Comparison of ENCODE assay signal across 8 cellular contexts in the genomic region with DNA sequence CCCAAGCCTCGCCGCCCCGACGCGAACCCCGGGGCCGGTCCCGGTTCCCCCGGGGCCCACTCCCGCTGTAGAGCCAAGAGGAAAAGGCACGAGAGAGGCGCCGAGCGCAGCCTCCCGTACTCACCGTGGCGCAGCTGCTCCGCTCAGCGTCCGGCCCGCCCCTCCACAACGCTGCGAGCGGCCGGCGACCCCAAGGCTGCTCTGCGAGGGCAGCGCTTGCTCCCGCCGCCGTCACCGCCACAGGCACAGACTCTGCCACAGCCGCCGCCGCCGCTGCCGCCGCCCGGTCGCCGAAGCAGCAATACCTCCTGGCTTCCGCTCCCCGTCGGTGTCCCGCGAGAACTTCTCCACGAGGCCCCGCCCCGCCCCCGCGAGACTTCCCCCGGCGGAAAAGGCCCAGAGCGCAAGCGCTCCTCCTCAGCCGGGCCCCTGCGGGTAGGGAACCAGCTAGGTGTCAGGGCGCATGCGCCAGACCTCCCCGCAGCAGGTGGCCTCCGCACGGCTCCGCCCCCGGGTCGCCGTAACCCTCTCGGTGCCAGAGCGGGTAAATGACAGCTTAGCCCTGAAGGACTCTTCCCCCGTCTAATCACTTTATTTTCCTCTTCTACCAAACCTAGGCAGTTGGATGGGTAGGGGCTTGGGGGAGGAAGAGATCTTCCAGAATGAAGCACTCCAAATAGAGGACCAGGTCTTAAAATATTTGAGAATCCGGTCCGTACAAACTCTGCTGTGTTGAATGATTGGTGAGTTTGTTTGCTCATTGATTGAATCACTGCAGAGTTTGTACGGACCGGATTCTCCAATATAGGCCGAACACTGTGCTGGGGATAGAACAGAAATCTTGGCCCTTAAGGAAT.
A peak's percentile ranks its signal among the peaks of the same experiment; 100 is the strongest.
DNase-seq lines count a peak whose midpoint lies in the region; ATAC-seq and TF ChIP-seq lines count a peak whose summit lies in the region.

TSS of gene GRB2 (minus strand) at position 314 of the 857 bp plus-strand sequence. CDS start 12,050 bp downstream, outside the sequence.

- ATAC-seq in HG02588 (IDR thresholded peaks at IDR 0.05; ENCODE audit: unreplicated experiment) = peak; percentile 75
- ATAC-seq in SK-N-SH treated with all-trans-retinoic acid at 6 μM for 48 hours = peak; percentile 88

- H3K4me3 Mint-ChIP-seq in activated naive CD4-positive, alpha-beta T cell treated with anti-CD3 and anti-CD28 coated beads, Interleukin-2, amount 50 U/mL, for 24 hours = peak within 1 kb of the TSS; percentile 95

- no peaks in the 10 kb centered on the region for H3K27me3 Mint-ChIP-seq in activated naive CD4-positive, alpha-beta T cell treated with anti-CD3 and anti-CD28 coated beads, Interleukin-2, amount 50 U/mL, for 24 hours

- H3K36me3 Mint-ChIP-seq in activated naive CD4-positive, alpha-beta T cell treated with anti-CD3 and anti-CD28 coated beads, Interleukin-2, amount 50 U/mL, for 24 hours = peaks cover 3% of the 10 kb centered on the region

- H3K4me1 Mint-ChIP-seq in activated naive CD4-positive, alpha-beta T cell treated with anti-CD3 and anti-CD28 coated beads, Interleukin-2, amount 50 U/mL, for 24 hours = peaks cover 43% of the 10 kb centered on the region

- DNase-seq in GM04504 (ENCODE audit: low read depth) = peak; percentile 92
- DNase-seq in NCI-H1092 treated with DMSO at 0.1 percent for 48 hours (lab: John Stamatoyannopoulos, UW) = peak; percentile 93
- peak; percentile 95 for DNase-seq in globus pallidus (ENCODE audit: low spot score)
- peak; percentile 67 to 99 (median 97) for DNase-seq in nucleus accumbens (lab: John Stamatoyannopoulos, UW)
- DNase-seq in superior temporal gyrus (ENCODE audit: extremely low spot score) = peak; percentile 94

- no peaks in the 10 kb centered on the region for H3K9me3 Mint-ChIP-seq in activated naive CD4-positive, alpha-beta T cell treated with anti-CD3 and anti-CD28 coated beads, Interleukin-2, amount 50 U/mL, for 24 hours

- H3K27ac Mint-ChIP-seq in activated naive CD4-positive, alpha-beta T cell treated with anti-CD3 and anti-CD28 coated beads, Interleukin-2, amount 50 U/mL, for 24 hours = peak within 1 kb of the TSS; percentile 96

TF ChIP-seq in SK-N-SH treated with all-trans-retinoic acid at 6 μM for 48 hours, 23 proteins besides CTCF, POLR2A, EP300 and RAD21:
- TF ChIP-seq RARB (CRISPR knock-in tag; IDR thresholded peaks at IDR 0.05) = no peak
- TF ChIP-seq CSRNP3 (CRISPR knock-in tag; IDR thresholded peaks at IDR 0.05) = no peak
- no peak for TF ChIP-seq TOX (CRISPR knock-in tag; IDR thresholded peaks at IDR 0.05; ENCODE audit: borderline replicate concordance)
- TF ChIP-seq PATZ1 (CRISPR knock-in tag; IDR thresholded peaks at IDR 0.05; ENCODE audit: borderline replicate concordance) = no peak
- TF ChIP-seq TCF4 (CRISPR knock-in tag; IDR thresholded peaks at IDR 0.05; ENCODE audit: borderline replicate concordance) = no peak
- TF ChIP-seq ESRRG (CRISPR knock-in tag; IDR thresholded peaks at IDR 0.05) = no peak
- TF ChIP-seq ZC3H10 (CRISPR knock-in tag; IDR thresholded peaks at IDR 0.05) = no peak
- no peak for TF ChIP-seq BACH2 (CRISPR knock-in tag; IDR thresholded peaks at IDR 0.05; ENCODE audit: borderline replicate concordance)
- no peak for TF ChIP-seq ZFP30 (CRISPR knock-in tag; IDR thresholded peaks at IDR 0.05)
- no peak for TF ChIP-seq GLIS3 (CRISPR knock-in tag; IDR thresholded peaks at IDR 0.05)
- no peak for TF ChIP-seq PPARA (CRISPR knock-in tag; IDR thresholded peaks at IDR 0.05; ENCODE audit: borderline replicate concordance)
- TF ChIP-seq ZNF70 (CRISPR knock-in tag; IDR thresholded peaks at IDR 0.05) = no peak
- TF ChIP-seq, protein P1, sequence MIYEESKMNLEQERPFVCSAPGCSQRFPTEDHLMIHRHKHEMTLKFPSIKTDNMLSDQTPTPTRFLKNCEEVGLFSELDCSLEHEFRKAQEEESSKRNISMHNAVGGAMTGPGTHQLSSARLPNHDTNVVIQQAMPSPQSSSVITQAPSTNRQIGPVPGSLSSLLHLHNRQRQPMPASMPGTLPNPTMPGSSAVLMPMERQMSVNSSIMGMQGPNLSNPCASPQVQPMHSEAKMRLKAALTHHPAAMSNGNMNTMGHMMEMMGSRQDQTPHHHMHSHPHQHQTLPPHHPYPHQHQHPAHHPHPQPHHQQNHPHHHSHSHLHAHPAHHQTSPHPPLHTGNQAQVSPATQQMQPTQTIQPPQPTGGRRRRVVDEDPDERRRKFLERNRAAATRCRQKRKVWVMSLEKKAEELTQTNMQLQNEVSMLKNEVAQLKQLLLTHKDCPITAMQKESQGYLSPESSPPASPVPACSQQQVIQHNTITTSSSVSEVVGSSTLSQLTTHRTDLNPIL (CRISPR knock-in tag; IDR thresholded peaks at IDR 0.05; ENCODE audit: low read depth) = no peak
- TF ChIP-seq, protein P2, sequence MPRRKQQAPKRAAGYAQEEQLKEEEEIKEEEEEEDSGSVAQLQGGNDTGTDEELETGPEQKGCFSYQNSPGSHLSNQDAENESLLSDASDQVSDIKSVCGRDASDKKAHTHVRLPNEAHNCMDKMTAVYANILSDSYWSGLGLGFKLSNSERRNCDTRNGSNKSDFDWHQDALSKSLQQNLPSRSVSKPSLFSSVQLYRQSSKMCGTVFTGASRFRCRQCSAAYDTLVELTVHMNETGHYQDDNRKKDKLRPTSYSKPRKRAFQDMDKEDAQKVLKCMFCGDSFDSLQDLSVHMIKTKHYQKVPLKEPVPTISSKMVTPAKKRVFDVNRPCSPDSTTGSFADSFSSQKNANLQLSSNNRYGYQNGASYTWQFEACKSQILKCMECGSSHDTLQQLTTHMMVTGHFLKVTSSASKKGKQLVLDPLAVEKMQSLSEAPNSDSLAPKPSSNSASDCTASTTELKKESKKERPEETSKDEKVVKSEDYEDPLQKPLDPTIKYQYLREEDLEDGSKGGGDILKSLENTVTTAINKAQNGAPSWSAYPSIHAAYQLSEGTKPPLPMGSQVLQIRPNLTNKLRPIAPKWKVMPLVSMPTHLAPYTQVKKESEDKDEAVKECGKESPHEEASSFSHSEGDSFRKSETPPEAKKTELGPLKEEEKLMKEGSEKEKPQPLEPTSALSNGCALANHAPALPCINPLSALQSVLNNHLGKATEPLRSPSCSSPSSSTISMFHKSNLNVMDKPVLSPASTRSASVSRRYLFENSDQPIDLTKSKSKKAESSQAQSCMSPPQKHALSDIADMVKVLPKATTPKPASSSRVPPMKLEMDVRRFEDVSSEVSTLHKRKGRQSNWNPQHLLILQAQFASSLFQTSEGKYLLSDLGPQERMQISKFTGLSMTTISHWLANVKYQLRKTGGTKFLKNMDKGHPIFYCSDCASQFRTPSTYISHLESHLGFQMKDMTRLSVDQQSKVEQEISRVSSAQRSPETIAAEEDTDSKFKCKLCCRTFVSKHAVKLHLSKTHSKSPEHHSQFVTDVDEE (CRISPR knock-in tag; IDR thresholded peaks at IDR 0.05) = no peak
- no peak for TF ChIP-seq OSR1 (CRISPR knock-in tag; IDR thresholded peaks at IDR 0.05)
- no peak for TF ChIP-seq SNAI2 (CRISPR knock-in tag; IDR thresholded peaks at IDR 0.05)
- TF ChIP-seq ZFP3 (CRISPR knock-in tag; IDR thresholded peaks at IDR 0.05) = no peak
- no peak for TF ChIP-seq ZNF565 (CRISPR knock-in tag; conservative IDR thresholded peaks at IDR 0.05; ENCODE audit: low read depth)
- TF ChIP-seq ZNF8 (CRISPR knock-in tag; IDR thresholded peaks at IDR 0.05) = no peak
TF ChIP-seq in SK-N-SH treated with all-trans-retinoic acid at 6 μM for 48 hours: peak in this region for 0.

Comparison
In these comparisons a context has a peak if more than half of its experiments do, and no peak if none do; other contexts are left out.
1. Peak in every context shown above with its lines: DNase-seq and ATAC-seq.